1 cellular context compared by ENCODE assay signal in the genomic region with DNA sequence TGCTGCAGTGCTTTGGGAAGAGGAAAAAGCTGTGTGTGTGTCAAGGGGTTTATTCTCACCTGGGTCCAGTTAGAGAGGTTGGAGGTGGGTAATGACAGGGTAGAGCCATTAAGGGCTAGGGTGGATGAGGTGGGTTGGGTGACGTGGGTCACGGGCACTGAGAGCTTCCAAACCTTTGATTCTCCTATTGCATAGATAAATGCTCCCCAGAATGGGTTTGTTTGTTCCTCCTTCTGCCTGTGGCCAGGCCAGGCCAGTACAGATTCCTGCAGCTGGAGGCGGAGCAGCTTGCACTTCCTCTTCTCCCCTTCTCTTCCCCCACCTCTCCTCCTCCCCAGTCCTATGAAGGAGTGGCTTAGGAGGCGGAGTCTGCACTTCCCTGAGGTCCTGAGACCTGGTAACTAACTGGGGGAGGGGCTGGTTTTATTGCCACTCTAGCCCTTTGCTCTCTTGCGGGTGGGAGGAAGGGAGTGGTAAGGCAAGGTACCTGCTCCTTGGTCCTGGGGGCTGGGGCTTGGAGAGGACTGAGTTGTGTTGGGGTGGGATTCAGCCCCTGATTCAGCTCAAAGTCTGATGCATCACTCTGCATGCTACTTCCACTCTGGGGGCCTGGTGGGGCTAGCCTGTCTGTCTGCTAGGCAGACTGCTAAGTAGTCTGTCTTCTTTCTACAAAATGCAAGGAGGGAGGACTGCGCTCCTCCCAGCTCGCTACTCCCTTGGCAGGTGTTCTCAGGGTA.
TF ChIP-seq lines count a peak whose summit lies in the region.

No MANE protein-coding gene starts in this region.

TF ChIP-seq in K562, 482 proteins besides CTCF, POLR2A, EP300 and RAD21 (continued from another document and continues in another):
- TF ChIP-seq MGA (IDR thresholded peaks at IDR 0.05) (no peak), KAT7 (CRISPR knock-in tag; IDR thresholded peaks at IDR 0.05; ENCODE audit: borderline replicate concordance) (peak; percentile 86; the same call in 1 of the 2 replicates), TEAD2 (tag; IDR thresholded peaks at IDR 0.05) (peak; percentile 57; the same call in 1 of the 2 replicates), NBN (IDR thresholded peaks at IDR 0.05; ENCODE audit: low read depth) (0 out of 2 replicates have a peak, but pooled peaks have one; percentile 67), BACH1 (tag; IDR thresholded peaks at IDR 0.05) (0 out of 2 replicates have a peak, but pooled peaks have one; percentile 26), TARDBP (IDR thresholded peaks at IDR 0.05) (peak; percentile 54; the same call in 1 of the 2 replicates), ELF1 (tag; IDR thresholded peaks at IDR 0.05) (peak; percentile 49; the same call in 1 of the 2 replicates), JUN (IDR thresholded peaks at IDR 0.05; ENCODE audit: borderline replicate concordance, low read depth, low read length) (0 out of 2 replicates have a peak, but pooled peaks have one; percentile 16), JUN (CRISPR knock-in tag; IDR thresholded peaks at IDR 0.05; ENCODE audit: borderline replicate concordance) (no peak), ZNF121 (CRISPR knock-in tag; conservative IDR thresholded peaks at IDR 0.05) (peak; percentile 60; the same call in 1 of the 2 replicates), CTCFL (IDR thresholded peaks at IDR 0.05; ENCODE audit: borderline replicate concordance, insufficient read depth, low read depth, low read length, poor library complexity, severe bottlenecking) (no peak), CREM (IDR thresholded peaks at IDR 0.05; ENCODE audit: low read depth) (0 out of 2 replicates have a peak, but pooled peaks have one; percentile 18), PYGO2 (tag; IDR thresholded peaks at IDR 0.05) (no peak), SMAD3 (CRISPR knock-in tag; conservative IDR thresholded peaks at IDR 0.05) (no peak), HDGF (IDR thresholded peaks at IDR 0.05) (peak; percentile 91), ESRRA (IDR thresholded peaks at IDR 0.05; ENCODE audit: borderline replicate concordance, low read depth) (peak; percentile 36; the same call in 1 of the 2 replicates), SMARCA5 (IDR thresholded peaks at IDR 0.05) (peak; percentile 83; the same call in 1 of the 2 replicates), TEAD1 (CRISPR knock-in tag; IDR thresholded peaks at IDR 0.05) (peak; percentile 31 to 76; a peak in 1 of 4 replicates)
- TF ChIP-seq, protein P1, sequence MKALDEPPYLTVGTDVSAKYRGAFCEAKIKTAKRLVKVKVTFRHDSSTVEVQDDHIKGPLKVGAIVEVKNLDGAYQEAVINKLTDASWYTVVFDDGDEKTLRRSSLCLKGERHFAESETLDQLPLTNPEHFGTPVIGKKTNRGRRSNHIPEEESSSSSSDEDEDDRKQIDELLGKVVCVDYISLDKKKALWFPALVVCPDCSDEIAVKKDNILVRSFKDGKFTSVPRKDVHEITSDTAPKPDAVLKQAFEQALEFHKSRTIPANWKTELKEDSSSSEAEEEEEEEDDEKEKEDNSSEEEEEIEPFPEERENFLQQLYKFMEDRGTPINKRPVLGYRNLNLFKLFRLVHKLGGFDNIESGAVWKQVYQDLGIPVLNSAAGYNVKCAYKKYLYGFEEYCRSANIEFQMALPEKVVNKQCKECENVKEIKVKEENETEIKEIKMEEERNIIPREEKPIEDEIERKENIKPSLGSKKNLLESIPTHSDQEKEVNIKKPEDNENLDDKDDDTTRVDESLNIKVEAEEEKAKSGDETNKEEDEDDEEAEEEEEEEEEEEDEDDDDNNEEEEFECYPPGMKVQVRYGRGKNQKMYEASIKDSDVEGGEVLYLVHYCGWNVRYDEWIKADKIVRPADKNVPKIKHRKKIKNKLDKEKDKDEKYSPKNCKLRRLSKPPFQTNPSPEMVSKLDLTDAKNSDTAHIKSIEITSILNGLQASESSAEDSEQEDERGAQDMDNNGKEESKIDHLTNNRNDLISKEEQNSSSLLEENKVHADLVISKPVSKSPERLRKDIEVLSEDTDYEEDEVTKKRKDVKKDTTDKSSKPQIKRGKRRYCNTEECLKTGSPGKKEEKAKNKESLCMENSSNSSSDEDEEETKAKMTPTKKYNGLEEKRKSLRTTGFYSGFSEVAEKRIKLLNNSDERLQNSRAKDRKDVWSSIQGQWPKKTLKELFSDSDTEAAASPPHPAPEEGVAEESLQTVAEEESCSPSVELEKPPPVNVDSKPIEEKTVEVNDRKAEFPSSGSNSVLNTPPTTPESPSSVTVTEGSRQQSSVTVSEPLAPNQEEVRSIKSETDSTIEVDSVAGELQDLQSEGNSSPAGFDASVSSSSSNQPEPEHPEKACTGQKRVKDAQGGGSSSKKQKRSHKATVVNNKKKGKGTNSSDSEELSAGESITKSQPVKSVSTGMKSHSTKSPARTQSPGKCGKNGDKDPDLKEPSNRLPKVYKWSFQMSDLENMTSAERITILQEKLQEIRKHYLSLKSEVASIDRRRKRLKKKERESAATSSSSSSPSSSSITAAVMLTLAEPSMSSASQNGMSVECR (CRISPR knock-in tag; IDR thresholded peaks at IDR 0.05), result 0 out of 2 replicates have a peak, but pooled peaks have one; percentile 25
- TF ChIP-seq, protein P2, sequence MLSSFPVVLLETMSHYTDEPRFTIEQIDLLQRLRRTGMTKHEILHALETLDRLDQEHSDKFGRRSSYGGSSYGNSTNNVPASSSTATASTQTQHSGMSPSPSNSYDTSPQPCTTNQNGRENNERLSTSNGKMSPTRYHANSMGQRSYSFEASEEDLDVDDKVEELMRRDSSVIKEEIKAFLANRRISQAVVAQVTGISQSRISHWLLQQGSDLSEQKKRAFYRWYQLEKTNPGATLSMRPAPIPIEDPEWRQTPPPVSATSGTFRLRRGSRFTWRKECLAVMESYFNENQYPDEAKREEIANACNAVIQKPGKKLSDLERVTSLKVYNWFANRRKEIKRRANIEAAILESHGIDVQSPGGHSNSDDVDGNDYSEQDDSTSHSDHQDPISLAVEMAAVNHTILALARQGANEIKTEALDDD (IDR thresholded peaks at IDR 0.05), result peak; percentile 83; the same call in 1 of the 2 replicates
- TF ChIP-seq, protein P3, sequence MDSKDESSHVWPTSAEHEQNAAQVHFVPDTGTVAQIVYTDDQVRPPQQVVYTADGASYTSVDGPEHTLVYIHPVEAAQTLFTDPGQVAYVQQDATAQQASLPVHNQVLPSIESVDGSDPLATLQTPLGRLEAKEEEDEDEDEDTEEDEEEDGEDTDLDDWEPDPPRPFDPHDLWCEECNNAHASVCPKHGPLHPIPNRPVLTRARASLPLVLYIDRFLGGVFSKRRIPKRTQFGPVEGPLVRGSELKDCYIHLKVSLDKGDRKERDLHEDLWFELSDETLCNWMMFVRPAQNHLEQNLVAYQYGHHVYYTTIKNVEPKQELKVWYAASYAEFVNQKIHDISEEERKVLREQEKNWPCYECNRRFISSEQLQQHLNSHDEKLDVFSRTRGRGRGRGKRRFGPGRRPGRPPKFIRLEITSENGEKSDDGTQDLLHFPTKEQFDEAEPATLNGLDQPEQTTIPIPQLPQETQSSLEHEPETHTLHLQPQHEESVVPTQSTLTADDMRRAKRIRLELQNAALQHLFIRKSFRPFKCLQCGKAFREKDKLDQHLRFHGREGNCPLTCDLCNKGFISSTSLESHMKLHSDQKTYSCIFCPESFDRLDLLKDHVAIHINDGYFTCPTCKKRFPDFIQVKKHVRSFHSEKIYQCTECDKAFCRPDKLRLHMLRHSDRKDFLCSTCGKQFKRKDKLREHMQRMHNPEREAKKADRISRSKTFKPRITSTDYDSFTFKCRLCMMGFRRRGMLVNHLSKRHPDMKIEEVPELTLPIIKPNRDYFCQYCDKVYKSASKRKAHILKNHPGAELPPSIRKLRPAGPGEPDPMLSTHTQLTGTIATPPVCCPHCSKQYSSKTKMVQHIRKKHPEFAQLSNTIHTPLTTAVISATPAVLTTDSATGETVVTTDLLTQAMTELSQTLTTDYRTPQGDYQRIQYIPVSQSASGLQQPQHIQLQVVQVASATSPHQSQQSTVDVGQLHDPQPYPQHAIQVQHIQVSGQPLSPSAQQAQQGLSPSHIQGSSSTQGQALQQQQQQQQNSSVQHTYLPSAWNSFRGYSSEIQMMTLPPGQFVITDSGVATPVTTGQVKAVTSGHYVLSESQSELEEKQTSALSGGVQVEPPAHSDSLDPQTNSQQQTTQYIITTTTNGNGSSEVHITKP (IDR thresholded peaks at IDR 0.05; ENCODE audit: partially characterized antibody), result peak; percentile 39
